14 cellular contexts compared by ENCODE assay signal in genomic region chr12:127230843-127231260, GRCh38.
DNase-seq lines count a peak whose midpoint lies in the region; ATAC-seq, FAIRE-seq and TF ChIP-seq lines count a peak whose summit lies in the region.
"Had no signal": no experiment of that assay in that cellular context is flagged by ENCODE, and none has a peak within 500 bp of the region (broad histone marks: within the 10 kb centered on the region; RNA-seq: fewer than 3 reads in every experiment).

No MANE protein-coding gene starts in this region.

- H3K27me3 ChIP-seq in keratinocyte (ENCODE audit: control insufficient read depth, extremely low read depth, insufficient read depth, low read length) (no peaks in the 10 kb centered on the region), upper lobe of right lung (no peaks in the 10 kb centered on the region), dorsolateral prefrontal cortex (peaks cover 0 to 7% (median 0%) of the 10 kb centered on the region in 45 donors)

- H3K79me2 ChIP-seq in keratinocyte (ENCODE audit: control insufficient read depth, insufficient read depth, low read length), result no peaks in the 10 kb centered on the region

- H3K9ac ChIP-seq in keratinocyte (ENCODE audit: control insufficient read depth, extremely low read depth, insufficient read depth, low read length), result no peak overlapping the region

- dilution Hi-C loops in keratinocyte (cut with MboI; ENCODE audit: extremely low pct_ligation_motif_present, low sequenced_read_pairs), result no loop called here

- peak; percentile 98 for FAIRE-seq in keratinocyte (lab: Jason Lieb, UNC)

- TF ChIP-seq CTCF in AG09309 (IDR thresholded peaks at IDR 0.05; ENCODE audit: control insufficient read depth, insufficient read depth, low read depth, low read length, missing control alignments), result no peak
- TF ChIP-seq CTCF in HFFc6 (IDR thresholded peaks at IDR 0.05), result no peak
- TF ChIP-seq CTCF in keratinocyte (optimal IDR thresholded peaks at IDR 0.05 in 1 of 3, IDR thresholded peaks at IDR 0.05 in 1 of 3, conservative IDR thresholded peaks at IDR 0.05 in 1 of 3; ENCODE audit: extremely low read depth in 1 of 3, insufficient read depth in 2 of 3, low read length in 3 of 3), result no peak
- no peak for TF ChIP-seq CTCF in upper lobe of right lung (IDR thresholded peaks at IDR 0.05)
- no peak for TF ChIP-seq CTCF in dorsolateral prefrontal cortex (IDR thresholded peaks at IDR 0.05 in 54 of 56, conservative IDR thresholded peaks at IDR 0.05 in 2 of 56; ENCODE audit: low read depth in 1 of 56, partially characterized antibody in 56 of 56)

- peaks cover 15% of the 10 kb centered on the region for H3K4me1 ChIP-seq in keratinocyte (ENCODE audit: control insufficient read depth, extremely low read depth, insufficient read depth, low read length)
- no peaks in the 10 kb centered on the region for H3K4me1 ChIP-seq in upper lobe of right lung

- H4K20me1 ChIP-seq in keratinocyte (ENCODE audit: control insufficient read depth, extremely low read depth, insufficient read depth, low read length), result no peaks in the 10 kb centered on the region

- H3K9me1 ChIP-seq in keratinocyte (ENCODE audit: control insufficient read depth, extremely low read depth, insufficient read depth, low read length), result no peaks in the 10 kb centered on the region

- ATAC-seq in HG03460 (IDR thresholded peaks at IDR 0.05; ENCODE audit: unreplicated experiment) (no peak), upper lobe of right lung (no peak)

- peaks cover 2% of the 10 kb centered on the region; the same call in 1 of the 2 replicates for H3K27me3 Mint-ChIP-seq in HFFc6 (ENCODE audit: insufficient read depth)
- H3K27me3 Mint-ChIP-seq: activated naive CD8-positive, alpha-beta T cell treated with anti-CD3 and anti-CD28 coated beads, Interleukin-2, amount 10 ng/mL, durations not matched to agents 7 days and 5 days; stimulated activated naive CD8-positive, alpha-beta T cell treated with anti-CD3 and anti-CD28 coated beads, Interleukin-15, Interleukin-2, amounts not matched to agents 100 ng/mL and 50 ng/mL, for 24 hours had no signal

- intact Hi-C loops in upper lobe of right lung (cut with DNase I), result no loop called here
- intact Hi-C loops in dorsolateral prefrontal cortex (cut with DNase I), result no loop called here

- no peak overlapping the region for H2AFZ ChIP-seq in keratinocyte (ENCODE audit: control insufficient read depth, low read length)

- DNase-seq in AG09309 (ENCODE audit: low read depth) (peak; percentile 96), HFFc6 (peak; percentile 95), amniotic stem cell (lab: John Stamatoyannopoulos, UW) (peak; percentile 94), keratinocyte (ENCODE audit: low read depth, low spot score) (peak; percentile 93), upper lobe of right lung (no peak), dorsolateral prefrontal cortex (no peak), cerebellum (ENCODE audit: low spot score) (no peak)
- DNase-seq: activated naive CD8-positive, alpha-beta T cell treated with anti-CD3 and anti-CD28 coated beads, Interleukin-2, amount 10 ng/mL, durations not matched to agents 7 days and 5 days; islet precursor cell; KBM-7; NCI-H345 had no signal

- H3K27ac Mint-ChIP-seq in HFFc6, result peak overlapping the region; percentile 99
- H3K27ac Mint-ChIP-seq: activated naive CD8-positive, alpha-beta T cell treated with anti-CD3 and anti-CD28 coated beads, Interleukin-2, amount 10 ng/mL, durations not matched to agents 7 days and 5 days; stimulated activated naive CD8-positive, alpha-beta T cell treated with anti-CD3 and anti-CD28 coated beads, Interleukin-15, Interleukin-2, amounts not matched to agents 100 ng/mL and 50 ng/mL, for 24 hours had no signal

- peak overlapping the region; percentile 40 for H3K4me2 ChIP-seq in keratinocyte (ENCODE audit: control insufficient read depth, extremely low read depth, insufficient read depth, low read depth, low read length)

- no peaks in the 10 kb centered on the region for H3K36me3 ChIP-seq in keratinocyte (ENCODE audit: control insufficient read depth in 2 of 2, extremely low read depth in 1 of 2, insufficient read depth in 2 of 2, low read length in 2 of 2)
- no peaks in the 10 kb centered on the region for H3K36me3 ChIP-seq in upper lobe of right lung

- H3K9me3 Mint-ChIP-seq in HFFc6, result no peaks in the 10 kb centered on the region
- H3K9me3 Mint-ChIP-seq: activated naive CD8-positive, alpha-beta T cell treated with anti-CD3 and anti-CD28 coated beads, Interleukin-2, amount 10 ng/mL, durations not matched to agents 7 days and 5 days; stimulated activated naive CD8-positive, alpha-beta T cell treated with anti-CD3 and anti-CD28 coated beads, Interleukin-15, Interleukin-2, amounts not matched to agents 100 ng/mL and 50 ng/mL, for 24 hours had no signal

- H3K4me3 ChIP-seq in AG09309 (ENCODE audit: control insufficient read depth, low read depth, low read length), result no peak overlapping the region
- H3K4me3 ChIP-seq in keratinocyte (ENCODE audit: control insufficient read depth in 2 of 3, extremely low read depth in 1 of 3, insufficient read depth in 2 of 3, low read depth in 1 of 3, low read length in 3 of 3), result no peak overlapping the region
- H3K4me3 ChIP-seq in upper lobe of right lung, result no peak overlapping the region
- H3K4me3 ChIP-seq in dorsolateral prefrontal cortex, result no peak overlapping the region
- H3K4me3 ChIP-seq: SK-N-MC had no signal

- H3K36me3 Mint-ChIP-seq in HFFc6 (ENCODE audit: low read depth), result peaks cover 6% of the 10 kb centered on the region; the same call in 1 of the 2 replicates
- H3K36me3 Mint-ChIP-seq: activated naive CD8-positive, alpha-beta T cell treated with anti-CD3 and anti-CD28 coated beads, Interleukin-2, amount 10 ng/mL, durations not matched to agents 7 days and 5 days had no signal

- peaks cover 46% of the 10 kb centered on the region for H3K4me1 Mint-ChIP-seq in HFFc6 (ENCODE audit: low read depth)
- H3K4me1 Mint-ChIP-seq: activated naive CD8-positive, alpha-beta T cell treated with anti-CD3 and anti-CD28 coated beads, Interleukin-2, amount 10 ng/mL, durations not matched to agents 7 days and 5 days had no signal

- H3K27ac ChIP-seq in keratinocyte (ENCODE audit: control insufficient read depth, insufficient read depth, low read length), result peak overlapping the region; percentile 81
- no peak overlapping the region for H3K27ac ChIP-seq in upper lobe of right lung
- H3K27ac ChIP-seq in dorsolateral prefrontal cortex, result no peak overlapping the region
- H3K27ac ChIP-seq: SK-N-MC had no signal

- H3K9me3 ChIP-seq in keratinocyte (ENCODE audit: control insufficient read depth, low read depth, low read length) (peaks cover 3% of the 10 kb centered on the region), upper lobe of right lung (no peaks in the 10 kb centered on the region)

- H3K4me3 Mint-ChIP-seq in HFFc6, result peak overlapping the region; percentile 70
- H3K4me3 Mint-ChIP-seq: activated naive CD8-positive, alpha-beta T cell treated with anti-CD3 and anti-CD28 coated beads, Interleukin-2, amount 10 ng/mL, durations not matched to agents 7 days and 5 days; stimulated activated naive CD8-positive, alpha-beta T cell treated with anti-CD3 and anti-CD28 coated beads, Interleukin-15, Interleukin-2, amounts not matched to agents 100 ng/mL and 50 ng/mL, for 24 hours had no signal

Comparison
In these comparisons a context has a peak if more than half of its experiments do, and no peak if none do; other contexts are left out.
1. DNase-seq: peak in AG09309 (single experiment), HFFc6 (single experiment), amniotic stem cell (single experiment) and keratinocyte (single experiment); none in upper lobe of right lung (single experiment), dorsolateral prefrontal cortex (0 of 10) and cerebellum (single experiment).